Comparison of ENCODE assay signal across 16 cellular contexts in genomic region chr1:76053021-76053420, GRCh38. TPM values are rescaled to one million over a fixed set of nuclear protein-coding genes. Genes with fewer than 3 reads are reported as not detected.
DNase-seq lines count a peak whose midpoint lies in the region; ATAC-seq, FAIRE-seq and TF ChIP-seq lines count a peak whose summit lies in the region.
"Had no signal": no experiment of that assay in that cellular context is flagged by ENCODE, and none has a peak within 500 bp of the region (broad histone marks: within the 10 kb centered on the region; RNA-seq: fewer than 3 reads in every experiment).

No MANE protein-coding gene starts in this region.

- no peak overlapping the region for H4K91ac ChIP-seq in mesenchymal stem cell (ENCODE audit: low read length)

- H3K27ac ChIP-seq in BLaER1: no peak overlapping the region
- H3K27ac ChIP-seq in HUES48 (ENCODE audit: low read depth, low read length): peak overlapping the region; percentile 86
- H3K27ac ChIP-seq in GM12878 (ENCODE audit: control insufficient read depth, insufficient read depth): no peak overlapping the region
- no peak overlapping the region for H3K27ac ChIP-seq in mesenchymal stem cell (ENCODE audit: low read length, poor library complexity, severe bottlenecking)
- H3K27ac ChIP-seq: prostate gland had no signal

- no peaks in the 10 kb centered on the region for H3K36me3 Mint-ChIP-seq in effector memory CD8-positive, alpha-beta T cell (ENCODE audit: insufficient read depth)

- H3K36me3 ChIP-seq in BLaER1 (no peaks in the 10 kb centered on the region), HUES48 (ENCODE audit: control insufficient read depth, insufficient read depth, low read length) (no peaks in the 10 kb centered on the region), GM12878 (ENCODE audit: control insufficient read depth in 2 of 2, insufficient read depth in 2 of 2, low read length in 1 of 2) (no peaks in the 10 kb centered on the region), mesenchymal stem cell (ENCODE audit: control insufficient read depth in 1 of 2, insufficient read depth in 2 of 2, low read depth in 1 of 2, low read length in 2 of 2) (no peaks in the 10 kb centered on the region)
- H3K36me3 ChIP-seq: prostate gland had no signal

- no peak overlapping the region for H3K14ac ChIP-seq in mesenchymal stem cell (ENCODE audit: low read length in 2 of 2)

- peak overlapping the region; percentile 63 for H4K8ac ChIP-seq in mesenchymal stem cell (ENCODE audit: low read length)

- POLR2A ChIA-PET in GM12878 (lab: Charles Lee): no interaction called here

- H3K4me3 ChIP-seq in BLaER1 (no peak overlapping the region), HUES48 (ENCODE audit: low read depth, low read length) (no peak overlapping the region), GM12878 (no peak overlapping the region), mesenchymal stem cell (ENCODE audit: insufficient read depth in 1 of 2, low read depth in 1 of 2, low read length in 2 of 2) (no peak overlapping the region)
- H3K4me3 ChIP-seq: mucosa of descending colon, prostate gland had no signal

- intact Hi-C loops in GM12878 (cut with micrococcal nuclease; ENCODE audit: unreplicated experiment): no loop called here

- TF ChIP-seq CTCF in GM12878 (IDR thresholded peaks at IDR 0.05 in 2 of 3, conservative IDR thresholded peaks at IDR 0.05 in 1 of 3; ENCODE audit: control insufficient read depth in 2 of 3, extremely low read depth in 1 of 3, insufficient read depth in 1 of 3, low read depth in 3 of 3, low read length in 3 of 3): no peak

- in situ Hi-C loops in GM12878 (cut with MboI): no loop called here

- no peak for TF ChIP-seq EP300 in GM12878 (IDR thresholded peaks at IDR 0.05; ENCODE audit: borderline replicate concordance in 1 of 2, control insufficient read depth in 1 of 2, low read depth in 2 of 2, low read length in 2 of 2)

- TF ChIP-seq POLR2A in GM12878 (IDR thresholded peaks at IDR 0.05; ENCODE audit: low read depth, low read length): no peak

- H3K4ac ChIP-seq in mesenchymal stem cell (ENCODE audit: low read depth in 1 of 2, low read length in 2 of 2): no peak overlapping the region

- no peaks in the 10 kb centered on the region for H3K9me3 Mint-ChIP-seq in effector memory CD8-positive, alpha-beta T cell

- CTCF ChIA-PET in GM12878 (lab: Yijun Ruan, JAX): no interaction called here

- DNase-seq in GM12878 (ENCODE audit: low read depth, low spot score) (no peak), mesenchymal stem cell (peak; percentile 37), NCI-H1417 treated with DMSO at 0.1 percent for 48 hours (lab: John Stamatoyannopoulos, UW) (no peak)
- no peak for DNase-seq in effector memory CD8-positive, alpha-beta T cell
- DNase-seq: mucosa of descending colon; NCI-H187; NCI-H748 treated with DMSO at 0.1 percent for 48 hours; stimulated activated CD4-positive, alpha-beta T cell treated with anti-CD3 and anti-CD28 coated beads, Interleukin-15, amount 100 ng/mL, for 24 hours had no signal

- H3K4me2 ChIP-seq in BLaER1: peak overlapping the region; percentile 31
- H3K4me2 ChIP-seq in GM12878 (ENCODE audit: control insufficient read depth, insufficient read depth): no peak overlapping the region
- H3K4me2 ChIP-seq in mesenchymal stem cell (ENCODE audit: low read length, poor library complexity, severe bottlenecking): no peak overlapping the region

- FAIRE-seq in GM12878 (lab: Jason Lieb, UNC): no peak
- FAIRE-seq: islet of Langerhans had no signal

- SMC1A ChIA-PET in GM12878 (lab: Charles Lee; ENCODE audit: uncharacterized antibody, unreplicated experiment): no interaction called here

- H3K23ac ChIP-seq in mesenchymal stem cell (ENCODE audit: low read length in 2 of 2): no peak overlapping the region

- no peaks in the 10 kb centered on the region for H4K20me1 ChIP-seq in BLaER1
- no peaks in the 10 kb centered on the region for H4K20me1 ChIP-seq in GM12878 (ENCODE audit: control insufficient read depth, insufficient read depth)

- no peak overlapping the region for H2BK5ac ChIP-seq in mesenchymal stem cell (ENCODE audit: low read depth, low read length, poor library complexity, severe bottlenecking)

- ATAC-seq in GM12878 (peak; percentile 44), GM19452 (IDR thresholded peaks at IDR 0.05; ENCODE audit: unreplicated experiment) (no peak), HG02571 (IDR thresholded peaks at IDR 0.05; ENCODE audit: unreplicated experiment) (no peak)
- ATAC-seq in effector memory CD8-positive, alpha-beta T cell (replicated peaks): no peak
- ATAC-seq: HCT116, mucosa of descending colon had no signal

- no peak overlapping the region for H2AK5ac ChIP-seq in mesenchymal stem cell (ENCODE audit: low read length, severe bottlenecking)

- H3K79me1 ChIP-seq in mesenchymal stem cell (replicated peaks; ENCODE audit: low read length, poor library complexity, severe bottlenecking): no peaks in the 10 kb centered on the region

- BruUV-seq in GM12878 (replicated peaks; lab: Mats Ljungman, UMichigan): no TSS peak

- 3% methylated on average over 6 of the region's 6 CpGs for WGBS in GM12878 (ENCODE audit: insufficient coverage, insufficient replicate concordance, low lambda C conversion rate, missing lambda C conversion rate)
- 4% methylated on average over 6 of the region's 6 CpGs for WGBS in mesenchymal stem cell

- H3K9me3 ChIP-seq in BLaER1 (no peaks in the 10 kb centered on the region), HUES48 (ENCODE audit: control insufficient read depth, insufficient read depth, low read length) (no peaks in the 10 kb centered on the region), GM12878 (replicated peaks; ENCODE audit: control insufficient read depth, insufficient read depth, low read length) (no peaks in the 10 kb centered on the region), mesenchymal stem cell (ENCODE audit: control insufficient read depth, low read length) (no peaks in the 10 kb centered on the region)
- H3K9me3 ChIP-seq: mucosa of descending colon, prostate gland had no signal

- H3K4me1 ChIP-seq in BLaER1 (peaks cover 34% of the 10 kb centered on the region), HUES48 (ENCODE audit: control insufficient read depth, insufficient read depth, low read length) (peaks cover 41% of the 10 kb centered on the region), GM12878 (ENCODE audit: control insufficient read depth, insufficient read depth, low read length) (no peaks in the 10 kb centered on the region), mesenchymal stem cell (ENCODE audit: control insufficient read depth, insufficient read depth, low read depth, low read length) (peaks cover 1% of the 10 kb centered on the region)
- H3K4me1 ChIP-seq: prostate gland had no signal

- H3K27ac Mint-ChIP-seq in effector memory CD8-positive, alpha-beta T cell: no peak overlapping the region

- TF ChIP-seq RAD21 in GM12878 (IDR thresholded peaks at IDR 0.05; ENCODE audit: insufficient read depth, low read depth, low read length): no peak

- no peak overlapping the region for H2BK12ac ChIP-seq in mesenchymal stem cell (ENCODE audit: low read length in 2 of 2)

- H2BK120ac ChIP-seq in mesenchymal stem cell (ENCODE audit: low read depth, low read length): no peak overlapping the region

- H3K27me3 ChIP-seq in BLaER1: peaks cover 5% of the 10 kb centered on the region; the same call in 1 of the 2 replicates
- no peaks in the 10 kb centered on the region for H3K27me3 ChIP-seq in HUES48 (ENCODE audit: control insufficient read depth, insufficient read depth, low read length)
- H3K27me3 ChIP-seq in GM12878 (replicated peaks in 1 of 2; ENCODE audit: control insufficient read depth in 2 of 2, insufficient read depth in 2 of 2, low read length in 1 of 2): no peaks in the 10 kb centered on the region
- peaks cover 0 to 5% of the 10 kb centered on the region in 2 experiments for H3K27me3 ChIP-seq in mesenchymal stem cell (ENCODE audit: control insufficient read depth in 1 of 2, insufficient read depth in 1 of 2, low read length in 2 of 2)

- H3K4me3 Mint-ChIP-seq in effector memory CD8-positive, alpha-beta T cell: no peak overlapping the region

- H2AFZ ChIP-seq in GM12878 (ENCODE audit: control insufficient read depth, low read depth, low read length) (no peak overlapping the region), mesenchymal stem cell (ENCODE audit: low read depth, low read length) (no peak overlapping the region)

- RAD21 ChIA-PET in GM12878 (lab: Charles Lee; ENCODE audit: unreplicated experiment): no interaction called here

- H2BK15ac ChIP-seq in mesenchymal stem cell (ENCODE audit: low read depth, poor library complexity, severe bottlenecking): no peak overlapping the region

- no peak overlapping the region for H3K18ac ChIP-seq in mesenchymal stem cell (ENCODE audit: low read depth in 1 of 2, low read length in 2 of 2)

- H3K9ac ChIP-seq in BLaER1: no peak overlapping the region
- no peak overlapping the region for H3K9ac ChIP-seq in HUES48 (ENCODE audit: low read depth, low read length)
- no peak overlapping the region for H3K9ac ChIP-seq in GM12878 (ENCODE audit: control insufficient read depth, insufficient read depth, low read length)
- no peak overlapping the region for H3K9ac ChIP-seq in mesenchymal stem cell (ENCODE audit: low read length)

- no peaks in the 10 kb centered on the region for H3K4me1 Mint-ChIP-seq in effector memory CD8-positive, alpha-beta T cell (ENCODE audit: low read depth in 2 of 2)

- no peaks in the 10 kb centered on the region for H3K79me2 ChIP-seq in GM12878 (ENCODE audit: control insufficient read depth, insufficient read depth, low read length)

- H3K27me3 Mint-ChIP-seq in effector memory CD8-positive, alpha-beta T cell: peaks cover 13 to 34% of the 10 kb centered on the region in 2 donors

TF ChIP-seq in GM12878, 131 proteins besides CTCF, POLR2A, EP300 and RAD21 (continues in another document):
- no peak for TF ChIP-seq GATAD2B (conservative IDR thresholded peaks at IDR 0.05; ENCODE audit: low read depth)

RNA-seq across cellular contexts. Expression of gene ST6GALNAC3, which starts 21.5 kb away (rescaled TPM):
- total RNA-seq in GM12878 (2013; cell fraction: nucleolus; rRNA removed): 0.23 and 1.0 TPM in 2 replicates
- 0.27 and 0.68 TPM in 2 replicates for total RNA-seq in GM12878 (2014; rRNA removed)
- total RNA-seq in GM12878 (2014; rRNA removed; fragmentation: Illumina TruSeq; extraction: Trizol): 0.18 and 0.23 TPM in 2 replicates
- 0.19 and 0.26 TPM in 2 replicates for total RNA-seq in GM12878 (2021)
- polyA plus RNA-seq in GM12878 (2011; ENCODE audit: low read depth): not detected
- polyA plus RNA-seq in GM12878 (2011; rRNA removed): 0.50 and 0.97 TPM in 2 replicates
- 0.10 TPM in 2 replicates for polyA plus RNA-seq in GM12878 (2011; cell fraction: cytosol; rRNA removed)
- 0.09 and 0.23 TPM in 2 replicates for polyA plus RNA-seq in GM12878 (2011; cell fraction: nucleus; rRNA removed)
- polyA plus RNA-seq in GM12878 (2012): not detected in 2 replicates
- polyA plus RNA-seq in GM12878 (2014; fragmentation: Illumina TruSeq; extraction: Trizol): 0.07 and 0.10 TPM in 2 replicates
- polyA plus RNA-seq in GM12878 (2014; fragmentation: Nextera tagmentation; extraction: Ambion mirVana): under 1 TPM in 1 of 2 experiments, not detected in 1; 0.04 TPM
- polyA plus RNA-seq in GM12878 (2014; rRNA removed): 0.04 and 0.10 TPM in 2 replicates
- not detected for polyA plus RNA-seq in GM12878 (2016; fragmentation: Nextera tagmentation; extraction: Ambion mirVana)
- polyA minus RNA-seq in GM12878 (2011; rRNA and poly(A)+ RNA removed): 0.44 and 0.98 TPM in 2 replicates
- polyA minus RNA-seq in GM12878 (2011; cell fraction: cytosol; rRNA and poly(A)+ RNA removed): not detected in 2 replicates
- 1.1 and 1.2 TPM in 2 replicates for polyA minus RNA-seq in GM12878 (2011; cell fraction: nucleus; rRNA and poly(A)+ RNA removed)
- polyA plus RNA-seq in mesenchymal stem cell (2013, experiment 1 of 2): 1.5 TPM
- polyA plus RNA-seq in mesenchymal stem cell (2013, experiment 2 of 2): 1.6 TPM
- total RNA-seq: LHCN-M2 had no signal
